In genomic region chr17:78558181-78558850, GRCh38 we compare ENCODE assay signal across 13 cellular contexts. TPM values are rescaled to one million over a fixed set of nuclear protein-coding genes. Genes with fewer than 3 reads are reported as not detected.
DNase-seq lines count a peak whose midpoint lies in the region; ATAC-seq and FAIRE-seq lines count a peak whose summit lies in the region.
"Had no signal": no experiment of that assay in that cellular context is flagged by ENCODE, and none has a peak within 500 bp of the region (broad histone marks: within the 10 kb centered on the region; RNA-seq: fewer than 3 reads in every experiment).

No MANE protein-coding gene starts in this region.

- no peak for ATAC-seq in activated CD8-positive, alpha-beta T cell treated with anti-CD3 and anti-CD28 coated beads, Interleukin-2, amount 10 ng/mL, durations not matched to agents 7 days and 5 days
- ATAC-seq in GM18870 (IDR thresholded peaks at IDR 0.05; ENCODE audit: unreplicated experiment) = no peak

- H3K27ac ChIP-seq in CD4-positive, alpha-beta memory T cell (ENCODE audit: low read depth, low read length) = no peak overlapping the region

- H3K9me3 Mint-ChIP-seq in activated CD8-positive, alpha-beta T cell treated with anti-CD3 and anti-CD28 coated beads, Interleukin-2, amount 10 ng/mL, durations not matched to agents 7 days and 5 days (ENCODE audit: insufficient read depth) = no peaks in the 10 kb centered on the region
- peaks cover 0 to 1% (median 0%) of the 10 kb centered on the region in 8 donors for H3K9me3 Mint-ChIP-seq in CD4-positive, alpha-beta memory T cell
- H3K9me3 Mint-ChIP-seq: activated T-cell treated with anti-CD3 and anti-CD28 coated beads, Interleukin-2, amount 50 U/mL, for 4 hours had no signal

- DNase-seq in Caki2 (ENCODE audit: low read depth) (peak; percentile 18), HTR-8/SVneo (ENCODE audit: insufficient read length, low spot score) (no peak), iris pigment epithelial cell (ENCODE audit: low read depth) (peak; percentile 5), NK-92 (lab: John Stamatoyannopoulos, UW; ENCODE audit: unreplicated experiment) (no peak)
- DNase-seq in activated CD8-positive, alpha-beta T cell treated with anti-CD3 and anti-CD28 coated beads, Interleukin-2, amount 10 ng/mL, durations not matched to agents 7 days and 5 days = peak; percentile 48
- no peak for DNase-seq in CD4-positive, alpha-beta memory T cell
- DNase-seq: activated T-cell treated with anti-CD3 and anti-CD28 coated beads, Interleukin-2, amount 50 U/mL, for 4 hours; DMS153; KG1; NCI-H1930; retina; T-helper 9 cell had no signal

- CTCF ChIA-PET in activated CD8-positive, alpha-beta T cell treated with anti-CD3 and anti-CD28 coated beads, Interleukin-2, amount 10 ng/mL, durations not matched to agents 7 days and 5 days (lab: Charles Lee) = interaction anchor here (0.8 kb wide), 1 partner anchor 131 kb away, joined by 3 read pairs; no protein-coding TSS in a partner anchor
- CTCF ChIA-PET in CD4-positive, alpha-beta memory T cell (lab: Charles Lee; ENCODE audit: partially characterized antibody) = no interaction called here

- H3K27me3 Mint-ChIP-seq in activated CD8-positive, alpha-beta T cell treated with anti-CD3 and anti-CD28 coated beads, Interleukin-2, amount 10 ng/mL, durations not matched to agents 7 days and 5 days (ENCODE audit: low read depth) = peaks cover 6% of the 10 kb centered on the region
- peaks cover 0 to 5% of the 10 kb centered on the region in 2 donors for H3K27me3 Mint-ChIP-seq in CD4-positive, alpha-beta memory T cell

- no peaks in the 10 kb centered on the region for H3K27me3 ChIP-seq in CD4-positive, alpha-beta memory T cell (ENCODE audit: insufficient read depth, low read length)

- H3K4me3 Mint-ChIP-seq in activated CD8-positive, alpha-beta T cell treated with anti-CD3 and anti-CD28 coated beads, Interleukin-2, amount 10 ng/mL, durations not matched to agents 7 days and 5 days = no peak overlapping the region
- no peak overlapping the region for H3K4me3 Mint-ChIP-seq in CD4-positive, alpha-beta memory T cell
- H3K4me3 Mint-ChIP-seq: activated T-cell treated with anti-CD3 and anti-CD28 coated beads, Interleukin-2, amount 50 U/mL, for 4 hours had no signal

- H3K36me3 ChIP-seq in CD4-positive, alpha-beta memory T cell (ENCODE audit: insufficient read depth, low read length) = no peaks in the 10 kb centered on the region

- no peaks in the 10 kb centered on the region for H3K4me1 Mint-ChIP-seq in activated CD8-positive, alpha-beta T cell treated with anti-CD3 and anti-CD28 coated beads, Interleukin-2, amount 10 ng/mL, durations not matched to agents 7 days and 5 days (ENCODE audit: low read depth)
- H3K4me1 Mint-ChIP-seq in CD4-positive, alpha-beta memory T cell = no peaks in the 10 kb centered on the region

- no peak overlapping the region for H3K4me3 ChIP-seq in CD4-positive, alpha-beta memory T cell (ENCODE audit: low read length in 2 of 2)

- no peak overlapping the region for H3K27ac Mint-ChIP-seq in activated CD8-positive, alpha-beta T cell treated with anti-CD3 and anti-CD28 coated beads, Interleukin-2, amount 10 ng/mL, durations not matched to agents 7 days and 5 days
- no peak overlapping the region for H3K27ac Mint-ChIP-seq in CD4-positive, alpha-beta memory T cell

- no peaks in the 10 kb centered on the region for H3K36me3 Mint-ChIP-seq in activated CD8-positive, alpha-beta T cell treated with anti-CD3 and anti-CD28 coated beads, Interleukin-2, amount 10 ng/mL, durations not matched to agents 7 days and 5 days (ENCODE audit: low read depth)
- H3K36me3 Mint-ChIP-seq in CD4-positive, alpha-beta memory T cell = no peaks in the 10 kb centered on the region

- H3K9me3 ChIP-seq in CD4-positive, alpha-beta memory T cell (ENCODE audit: control insufficient read depth in 1 of 2, low read length in 2 of 2) = no peaks in the 10 kb centered on the region

- intact Hi-C loops in CD4-positive, alpha-beta memory T cell (cut with micrococcal nuclease) = no loop called here

- in situ Hi-C loops in Caki2 (cut with HindIII; ENCODE audit: low pct_unique_long_range_greater_than_20kb, low sequenced_read_pairs) = no loop called here

- POLR2A ChIA-PET in activated CD8-positive, alpha-beta T cell treated with anti-CD3 and anti-CD28 coated beads, Interleukin-2, amount 10 ng/mL, durations not matched to agents 7 days and 5 days (lab: Charles Lee) = no interaction called here
- POLR2A ChIA-PET in CD4-positive, alpha-beta memory T cell (lab: Charles Lee; ENCODE audit: partially characterized antibody) = no interaction called here

- peak; percentile 13 for FAIRE-seq in HTR-8/SVneo (lab: Jason Lieb, UNC)

- H3K4me1 ChIP-seq in CD4-positive, alpha-beta memory T cell (ENCODE audit: insufficient read depth, low read length) = no peaks in the 10 kb centered on the region

RNA-seq across cellular contexts. Expression of gene DNAH17, which starts 18.9 kb away (rescaled TPM):
- total RNA-seq in Caki2 (2014; rRNA removed; shearing (Covaris generic); ENCODE audit: low replicate concordance) = 0.41 TPM in 1 of 2 replicates, not detected in the other
- total RNA-seq in activated CD8-positive, alpha-beta T cell treated with anti-CD3 and anti-CD28 coated beads, Interleukin-2, amount 10 ng/mL, durations not matched to agents 7 days and 5 days = under 1 TPM; 0.10 to 0.61 TPM
- total RNA-seq in CD4-positive, alpha-beta memory T cell = under 1 TPM; 0.49 to 0.78 TPM
- polyA plus RNA-seq in CD4-positive, alpha-beta memory T cell = 1 to 10 TPM in 1 of 2 donors, not detected in 1; 1.0 TPM

Comparison
In these comparisons a context has a peak if more than half of its experiments do, and no peak if none do; other contexts are left out.
1. DNase-seq: peak in Caki2 (single experiment), activated CD8-positive, alpha-beta T cell treated with anti-CD3 and anti-CD28 coated beads, Interleukin-2, amount 10 ng/mL, durations not matched to agents 7 days and 5 days (single experiment) and iris pigment epithelial cell (single experiment); none in HTR-8/SVneo (single experiment), CD4-positive, alpha-beta memory T cell (0 of 5) and NK-92 (single experiment).